In genomic region chr22:20591660-20592310, GRCh38 we compare ENCODE assay signal across 11 cellular contexts.
DNase-seq lines count a peak whose midpoint lies in the region; ATAC-seq, FAIRE-seq and TF ChIP-seq lines count a peak whose summit lies in the region.
"Had no signal": no experiment of that assay in that cellular context is flagged by ENCODE, and none has a peak within 500 bp of the region (broad histone marks: within the 10 kb centered on the region; RNA-seq: fewer than 3 reads in every experiment).

No MANE protein-coding gene starts in this region.

- H4K91ac ChIP-seq in IMR-90 (ENCODE audit: insufficient read depth, low read depth, low read length), result no peak overlapping the region

- TF ChIP-seq CTCF in AG04450 (IDR thresholded peaks at IDR 0.05; ENCODE audit: low read depth, low read length), result peak; percentile 29
- TF ChIP-seq CTCF in IMR-90 (conservative IDR thresholded peaks at IDR 0.05; ENCODE audit: low read depth, low read length), result no peak
- TF ChIP-seq CTCF in K562 (IDR thresholded peaks at IDR 0.05 in 2 of 3, conservative IDR thresholded peaks at IDR 0.05 in 1 of 3; ENCODE audit: insufficient read depth in 2 of 3, low read depth in 1 of 3, low read length in 3 of 3), result peak; percentile 3 to 31 (median 16); a peak in 1 of 6 replicates
- no peak for TF ChIP-seq CTCF in left lung (IDR thresholded peaks at IDR 0.05)

- no peak overlapping the region for H3K14ac ChIP-seq in IMR-90 (replicated peaks; ENCODE audit: low read depth, low read length)

- no peaks in the 10 kb centered on the region for H3K9me1 ChIP-seq in IMR-90 (ENCODE audit: insufficient read depth, low read length)
- peaks cover 5% of the 10 kb centered on the region for H3K9me1 ChIP-seq in K562 (ENCODE audit: control insufficient read depth, insufficient read depth, low read length)

- TF ChIP-seq EP300 in K562 (IDR thresholded peaks at IDR 0.05; ENCODE audit: low read length), result no peak

- 83% methylated on average over 11 of the region's 28 CpGs; no CpG with 5 or more reads in 1 of the 2 experiments for WGBS in IMR-90 (ENCODE audit: extremely low coverage in 2 of 2, insufficient read length in 1 of 2), 2 experiments
- WGBS in K562 (ENCODE audit: insufficient coverage, low coverage, missing lambda C conversion rate), result 17% methylated on average over 28 of the region's 28 CpGs

- POLR2A ChIA-PET in AG04450 (lab: Yijun Ruan, JAX) (interaction anchor here (1.0 kb wide), 1 partner anchor 23 kb away, joined by 9 read pairs; no protein-coding TSS in a partner anchor), IMR-90 (lab: Charles Lee; ENCODE audit: unreplicated experiment) (no interaction called here), K562 (lab: Yijun Ruan, JAX) (interaction anchor here (0.6 to 8.8 kb wide), 13 partner anchors 9 to 196 kb away, joined by 3 to 96 read pairs (median 4); partner anchors contain the start of gene MED15)

- H2BK20ac ChIP-seq in IMR-90 (ENCODE audit: low read depth, low read length), result no peak overlapping the region

- no peaks in the 10 kb centered on the region for H3K79me1 ChIP-seq in IMR-90 (ENCODE audit: low read depth in 1 of 2, low read length in 2 of 2)

- H2AFZ ChIP-seq in IMR-90 (replicated peaks; ENCODE audit: low read length, poor library complexity) (peak overlapping the region; percentile 67), K562 (ENCODE audit: low read depth, low read length) (0 out of 2 replicates have a peak overlapping the region, but pooled peaks have one; percentile 0)

- peaks cover 3% of the 10 kb centered on the region; the same call in 1 of the 2 replicates for H4K20me1 ChIP-seq in IMR-90 (ENCODE audit: insufficient read depth, low read length)
- H4K20me1 ChIP-seq in K562 (replicated peaks; ENCODE audit: control insufficient read depth, insufficient read depth, low read length), result peaks cover 43% of the 10 kb centered on the region

- H3K4ac ChIP-seq in IMR-90 (ENCODE audit: low read depth, low read length), result no peak overlapping the region

- H2AK5ac ChIP-seq in IMR-90 (ENCODE audit: low read depth, low read length), result no peak overlapping the region

- H4K8ac ChIP-seq in IMR-90 (ENCODE audit: low read depth in 2 of 2, low read length in 2 of 2), result no peak overlapping the region

- no peaks in the 10 kb centered on the region for H3K79me2 ChIP-seq in K562 (ENCODE audit: control insufficient read depth, insufficient read depth, low read length)

- CTCF ChIA-PET in AG04450 (lab: Charles Lee) (interaction anchor here (0.9 kb wide), 1 partner anchor 14 kb away, joined by 3 read pairs; no protein-coding TSS in a partner anchor), IMR-90 (lab: Yijun Ruan, JAX) (no interaction called here), K562 (lab: Yijun Ruan, JAX; ENCODE audit: low intra/inter-chr PET ratio) (no interaction called here)

- TF ChIP-seq POLR2A in IMR-90 (IDR thresholded peaks at IDR 0.05; ENCODE audit: low read depth, low read length) (no peak), K562 (conservative IDR thresholded peaks at IDR 0.05) (no peak)

- FAIRE-seq in K562 (lab: Jason Lieb, UNC), result no peak

- dilution Hi-C loops in IMR-90 (cut with HindIII; ENCODE audit: low sequenced_read_pairs, unreplicated experiment), result no loop called here

- no peak overlapping the region for H3K4me2 ChIP-seq in IMR-90 (ENCODE audit: low read depth, low read length)
- H3K4me2 ChIP-seq in K562 (ENCODE audit: insufficient read depth, low read length), result no peak overlapping the region

- no peak overlapping the region for H3K23ac ChIP-seq in IMR-90 (ENCODE audit: low read depth, low read length)

- DNase-seq in AG04450 (ENCODE audit: low read depth, low spot score), result peak; percentile 54
- peak; percentile 13 for DNase-seq in IMR-90
- peak; percentile 74 to 96 (median 90) for DNase-seq in K562 (ENCODE audit: extremely low read depth in 1 of 4, low spot score in 3 of 4)
- peak in 1 of 2 donors; percentile 76 for DNase-seq in left lung
- DNase-seq in hypothalamus (lab: John Stamatoyannopoulos, UW), result no peak
- DNase-seq in NCI-H187 treated with DMSO at 0.1 percent for 48 hours (lab: John Stamatoyannopoulos, UW), result no peak
- DNase-seq: activated CD4-positive, CD25-positive, alpha-beta regulatory T cell had no signal

- no peak overlapping the region for H3K27ac ChIP-seq in AG04450 (ENCODE audit: low read depth, low read length)
- H3K27ac ChIP-seq in IMR-90 (ENCODE audit: insufficient read depth, low read length), result no peak overlapping the region
- no peak overlapping the region for H3K27ac ChIP-seq in K562 (ENCODE audit: extremely low read depth, low read depth, low read length)
- H3K27ac ChIP-seq in left lung, result no peak overlapping the region
- H3K27ac ChIP-seq: BLaER1 treated with 17β-estradiol and CSF1 and Interleukin-3, amounts not matched to agents 10 nM and 100 nM; right atrium auricular region had no signal

- no peak overlapping the region for H2BK120ac ChIP-seq in IMR-90 (ENCODE audit: low read depth, low read length)

- H2BK15ac ChIP-seq in IMR-90 (ENCODE audit: low read depth, low read length), result no peak overlapping the region

- H2BK5ac ChIP-seq in IMR-90 (ENCODE audit: low read depth, low read length, poor library complexity, severe bottlenecking), result no peak overlapping the region

- TF ChIP-seq RAD21 in IMR-90 (IDR thresholded peaks at IDR 0.05; ENCODE audit: low read length), result no peak
- no peak for TF ChIP-seq RAD21 in K562 (CRISPR knock-in tag; conservative IDR thresholded peaks at IDR 0.05 in 1 of 2, IDR thresholded peaks at IDR 0.05 in 1 of 2)

- H3K27me3 ChIP-seq in AG04450 (ENCODE audit: control insufficient read depth, insufficient read depth, low read length) (peaks cover 6% of the 10 kb centered on the region), IMR-90 (ENCODE audit: control insufficient read depth, insufficient read depth, low read length) (peaks cover 2% of the 10 kb centered on the region), K562 (ENCODE audit: control insufficient read depth in 2 of 2, insufficient read depth in 2 of 2, low read length in 2 of 2) (peaks cover 35 to 65% of the 10 kb centered on the region in 2 experiments), left lung (no peaks in the 10 kb centered on the region)
- H3K27me3 ChIP-seq: BLaER1 treated with 17β-estradiol and CSF1 and Interleukin-3, amounts not matched to agents 10 nM and 100 nM; right atrium auricular region had no signal

- H3K4me1 ChIP-seq in IMR-90 (ENCODE audit: control insufficient read depth, insufficient read depth, low read length), result no peaks in the 10 kb centered on the region; the same call in 1 of the 2 replicates
- peaks cover 0 to 26% of the 10 kb centered on the region in 2 experiments; a peak in 2 of 5 replicates for H3K4me1 ChIP-seq in K562 (replicated peaks in 1 of 2; ENCODE audit: control insufficient read depth in 2 of 2, insufficient read depth in 2 of 2, low read length in 2 of 2)
- H3K4me1 ChIP-seq in left lung, result no peaks in the 10 kb centered on the region

- no peak overlapping the region for H4K5ac ChIP-seq in IMR-90 (ENCODE audit: low read depth, low read length)

- intact Hi-C loops in IMR-90 (cut with micrococcal nuclease), result no loop called here
- intact Hi-C loops in K562 (cut with micrococcal nuclease), result no loop called here
- intact Hi-C loops in left lung (cut with DNase I), result no loop called here

- no peak overlapping the region for H3K56ac ChIP-seq in IMR-90 (ENCODE audit: extremely low read depth, insufficient read depth, low read length)

- H3K9ac ChIP-seq in IMR-90 (ENCODE audit: low read depth, low read length), result no peak overlapping the region
- peak overlapping the region in 1 of 2 experiments; percentile 56; a peak in 2 of 4 replicates for H3K9ac ChIP-seq in K562 (ENCODE audit: insufficient read depth in 1 of 2, low read depth in 2 of 2, low read length in 2 of 2)

- in situ Hi-C loops in IMR-90 (cut with MboI; ENCODE audit: low sequenced_read_pairs), result no loop called here
- in situ Hi-C loops in K562 (cut with MboI), result no loop called here

- H3K4me3 ChIP-seq in AG04450 (ENCODE audit: low read depth, low read length), result no peak overlapping the region
- H3K4me3 ChIP-seq in IMR-90 (ENCODE audit: insufficient read depth, low read depth, low read length), result no peak overlapping the region
- no peak overlapping the region for H3K4me3 ChIP-seq in K562
- H3K4me3 ChIP-seq in left lung, result no peak overlapping the region
- H3K4me3 ChIP-seq: BLaER1 treated with 17β-estradiol and CSF1 and Interleukin-3, amounts not matched to agents 10 nM and 100 nM; right atrium auricular region had no signal

- no peak overlapping the region for H3K18ac ChIP-seq in IMR-90 (ENCODE audit: low read depth, low read length)

- ATAC-seq in IMR-90 (ENCODE audit: low read depth) (no peak), K562 (peak; percentile 42), left lung (peak; percentile 74), HG03460 (IDR thresholded peaks at IDR 0.05; ENCODE audit: unreplicated experiment) (no peak), HG02759 (IDR thresholded peaks at IDR 0.05; ENCODE audit: unreplicated experiment) (no peak)

- H3K9me3 ChIP-seq in AG04450 (ENCODE audit: control insufficient read depth, insufficient read depth, low read length), result no peaks in the 10 kb centered on the region
- no peaks in the 10 kb centered on the region for H3K9me3 ChIP-seq in IMR-90 (ENCODE audit: control insufficient read depth, insufficient read depth, low read length)
- no peaks in the 10 kb centered on the region for H3K9me3 ChIP-seq in K562 (replicated peaks; ENCODE audit: control insufficient read depth, insufficient read depth, low read depth, low read length)
- no peaks in the 10 kb centered on the region for H3K9me3 ChIP-seq in left lung
- H3K9me3 ChIP-seq: BLaER1 treated with 17β-estradiol and CSF1 and Interleukin-3, amounts not matched to agents 10 nM and 100 nM; right atrium auricular region had no signal

- peaks cover 12% of the 10 kb centered on the region for H3K36me3 ChIP-seq in IMR-90 (ENCODE audit: control insufficient read depth, insufficient read depth, low read length)
- peaks cover 8% of the 10 kb centered on the region; the same call in 2 of the 3 replicates for H3K36me3 ChIP-seq in K562 (ENCODE audit: control insufficient read depth, insufficient read depth, low read length)
- peaks cover 0 to 13% of the 10 kb centered on the region in 2 donors for H3K36me3 ChIP-seq in left lung

- no TSS peak for BruUV-seq in IMR-90 (replicated peaks; lab: Mats Ljungman, UMichigan)
- BruUV-seq in K562 (replicated peaks; lab: Mats Ljungman, UMichigan), result no TSS peak

- no peak overlapping the region for H2AK9ac ChIP-seq in IMR-90 (replicated peaks; ENCODE audit: low read depth, low read length, poor library complexity)

TF ChIP-seq in IMR-90, 13 proteins besides CTCF, POLR2A, EP300 and RAD21 (continues in another document):
- no peak for TF ChIP-seq MAZ (IDR thresholded peaks at IDR 0.05; ENCODE audit: borderline replicate concordance, low read depth, low read length)

TF ChIP-seq in K562, 482 proteins besides CTCF, POLR2A, EP300 and RAD21 (continues in another document):
- TF ChIP-seq ILK (tag; IDR thresholded peaks at IDR 0.05; ENCODE audit: borderline replicate concordance, low read depth), result no peak

Comparison
In these comparisons a context has a peak if more than half of its experiments do, and no peak if none do; other contexts are left out.
1. DNase-seq: peak in AG04450 (single experiment), IMR-90 (single experiment) and K562 (4 of 4); none in hypothalamus (0 of 51) and NCI-H187 treated with DMSO at 0.1 percent for 48 hours (single experiment).
2. CTCF ChIP-seq: peak in AG04450 (single experiment) and K562 (3 of 3); none in IMR-90 (single experiment) and left lung (0 of 2).
3. ATAC-seq: peak in K562 (single experiment) and left lung (single experiment); none in IMR-90 (single experiment), HG03460 (single experiment) and HG02759 (single experiment).